ENCODE assay signal across 15 cellular contexts in genomic region chr3:149216195-149216869, GRCh38. TPM values are rescaled to one million over a fixed set of nuclear protein-coding genes. Genes with fewer than 3 reads are reported as not detected.
A peak's percentile ranks its signal among the peaks of the same experiment; 100 is the strongest.
DNase-seq lines count a peak whose midpoint lies in the region; ATAC-seq, FAIRE-seq and TF ChIP-seq lines count a peak whose summit lies in the region.
"Had no signal": no experiment of that assay in that cellular context is flagged by ENCODE, and none has a peak within 500 bp of the region (broad histone marks: within the 10 kb centered on the region; RNA-seq: fewer than 3 reads in every experiment).

No MANE protein-coding gene starts in this region.

- H3K36me3 Mint-ChIP-seq in astrocyte (ENCODE audit: low read depth, unreplicated experiment): no peaks in the 10 kb centered on the region

- no peak for DNase-seq in left ventricle myocardium superior
- DNase-seq in cardiac septum (ENCODE audit: low spot score): no peak
- DNase-seq in astrocyte (ENCODE audit: low read depth): peak; percentile 7
- no peak for DNase-seq in right lobe of liver
- DNase-seq in AG08396 (ENCODE audit: low spot score): no peak
- DNase-seq: activated CD4-positive, CD25-positive, alpha-beta regulatory T cell; activated T-cell treated with anti-CD3 and anti-CD28 coated beads, Interleukin-2, amount 50 U/mL, for 1 hour; effector memory CD4-positive, alpha-beta T cell; glutamatergic neuron; left cardiac atrium; NCI-H510A; nucleus accumbens had no signal

- no peak overlapping the region for H2AFZ ChIP-seq in astrocyte (ENCODE audit: low read depth, low read length)

- FAIRE-seq in astrocyte (lab: Jason Lieb, UNC): no peak

- ATAC-seq in left ventricle myocardium superior (peak; percentile 37), right lobe of liver (peak; percentile 23 to 61 (median 45)), GM19397 (IDR thresholded peaks at IDR 0.05; ENCODE audit: unreplicated experiment) (no peak), HG03442 (IDR thresholded peaks at IDR 0.05; ENCODE audit: unreplicated experiment) (no peak), HG02981 (IDR thresholded peaks at IDR 0.05; ENCODE audit: unreplicated experiment) (no peak)

- TF ChIP-seq POLR2A in right lobe of liver (IDR thresholded peaks at IDR 0.05): peak; percentile 27

- H3K4me1 ChIP-seq in astrocyte (ENCODE audit: insufficient read depth, low read length) (no peaks in the 10 kb centered on the region), right lobe of liver (peaks cover 0 to 15% (median 4%) of the 10 kb centered on the region in 4 donors)

- H3K9me3 ChIP-seq in astrocyte (ENCODE audit: insufficient read depth, low read depth, low read length) (no peaks in the 10 kb centered on the region), right lobe of liver (no peaks in the 10 kb centered on the region)

- intact Hi-C loops in left ventricle myocardium superior (cut with micrococcal nuclease): no loop called here
- intact Hi-C loops in cardiac septum (cut with DNase I): no loop called here
- intact Hi-C loops in right lobe of liver (cut with DNase I): no loop called here

- no peak overlapping the region for H3K27ac Mint-ChIP-seq in astrocyte (ENCODE audit: unreplicated experiment)

- no peaks in the 10 kb centered on the region for H3K27me3 ChIP-seq in astrocyte (ENCODE audit: insufficient read depth, low read length)
- no peaks in the 10 kb centered on the region for H3K27me3 ChIP-seq in right lobe of liver

- H3K36me3 ChIP-seq in astrocyte (ENCODE audit: insufficient read depth, low read length) (no peaks in the 10 kb centered on the region), right lobe of liver (peaks cover 0 to 14% (median 6%) of the 10 kb centered on the region in 4 donors)

- no peaks in the 10 kb centered on the region for H4K20me1 ChIP-seq in astrocyte (ENCODE audit: insufficient read depth, low read length)

- H3K79me2 ChIP-seq in astrocyte (ENCODE audit: insufficient read depth, low read length): no peaks in the 10 kb centered on the region

- no peak overlapping the region for H3K4me2 ChIP-seq in astrocyte (ENCODE audit: low read length)

- no peaks in the 10 kb centered on the region for H3K4me1 Mint-ChIP-seq in astrocyte (ENCODE audit: low read depth, unreplicated experiment)

- no peak overlapping the region for H3K4me3 Mint-ChIP-seq in astrocyte (ENCODE audit: unreplicated experiment)

- H3K4me3 ChIP-seq in astrocyte (ENCODE audit: insufficient read depth, low read depth, low read length) (no peak overlapping the region), right lobe of liver (peak overlapping the region; percentile 10 to 63 (median 61))

- H3K27me3 Mint-ChIP-seq in astrocyte (ENCODE audit: low read depth, unreplicated experiment): no peaks in the 10 kb centered on the region

- TF ChIP-seq CTCF in astrocyte (IDR thresholded peaks at IDR 0.05; ENCODE audit: insufficient read depth, low read depth, low read length) (no peak), right lobe of liver (IDR thresholded peaks at IDR 0.05) (no peak)

- no peaks in the 10 kb centered on the region for H3K9me3 Mint-ChIP-seq in astrocyte (ENCODE audit: unreplicated experiment)

- 13% methylated on average over 4 of the region's 4 CpGs for WGBS in right lobe of liver (ENCODE audit: insufficient coverage, low coverage, low lambda C conversion rate, missing lambda C conversion rate)

- H3K9ac ChIP-seq in astrocyte (ENCODE audit: low read length): no peak overlapping the region

- no peak overlapping the region for H3K27ac ChIP-seq in astrocyte (ENCODE audit: low read depth, low read length)
- peak overlapping the region; percentile 89 to 94 (median 89) for H3K27ac ChIP-seq in right lobe of liver

RNA-seq across cellular contexts. Expression of gene CP, which starts 5.3 kb away (rescaled TPM):
- total RNA-seq in left ventricle myocardium superior (2.2 TPM), cardiac septum (8.1 TPM), astrocyte (0.48 TPM in 1 of 2 replicates, not detected in the other), right lobe of liver (1,000 to 10,000 TPM; 1,086 to 3,257 (median 1,852) TPM)

Comparison
In these comparisons a context has a peak if more than half of its experiments do, and no peak if none do; other contexts are left out.
1. ATAC-seq: peak in left ventricle myocardium superior (single experiment) and right lobe of liver (4 of 4); none in GM19397 (single experiment), HG03442 (single experiment) and HG02981 (single experiment).
2. RNA of gene CP, which starts 5.3 kb away (total RNA-seq): 1,086 to 3,257 TPM in right lobe of liver; 8.1 TPM in cardiac septum (single experiment), 2.2 TPM in left ventricle myocardium superior (single experiment) and 0.48 TPM in astrocyte; every median in the first group is over 100 times any median in the second.